Comparison of ENCODE assay signal across 29 cellular contexts in genomic region chr11:73216466-73216865, GRCh38. TPM values are rescaled to one million over a fixed set of nuclear protein-coding genes. Genes with fewer than 3 reads are reported as not detected.
DNase-seq lines count a peak whose midpoint lies in the region; ATAC-seq and FAIRE-seq lines count a peak whose summit lies in the region.
"Had no signal": no experiment of that assay in that cellular context is flagged by ENCODE, and none has a peak within 500 bp of the region (broad histone marks: within the 10 kb centered on the region; RNA-seq: fewer than 3 reads in every experiment).

No MANE protein-coding gene starts in this region.

- H3K27me3 Mint-ChIP-seq in activated T-cell treated with anti-CD3 and anti-CD28 coated beads, Interleukin-2, amount 50 U/mL, for 4 hours (ENCODE audit: low read depth) = peaks cover 35% of the 10 kb centered on the region
- H3K27me3 Mint-ChIP-seq in activated T-cell treated with anti-CD3 and anti-CD28 coated beads, Interleukin-2, amount 50 U/mL, for 72 hours (ENCODE audit: low read depth) = peaks cover 30% of the 10 kb centered on the region
- H3K27me3 Mint-ChIP-seq in naive B cell = peaks cover 25 to 35% (median 34%) of the 10 kb centered on the region in 3 donors

- no peak for DNase-seq in activated T-cell treated with anti-CD3 and anti-CD28 coated beads, Interleukin-2, amount 50 U/mL, for 4 hours
- no peak for DNase-seq in activated T-cell treated with anti-CD3 and anti-CD28 coated beads, Interleukin-2, amount 50 U/mL, for 72 hours
- DNase-seq in NOMO-1 treated with DMSO at 0.1 percent for 48 hours (lab: John Stamatoyannopoulos, UW; ENCODE audit: unreplicated experiment) (peak; percentile 42), naive B cell (no peak), frontal cortex (ENCODE audit: low spot score in 2 of 2) (no peak)
- DNase-seq in stimulated activated effector memory CD8-positive, alpha-beta T cell treated with anti-CD3 and anti-CD28 coated beads, Interleukin-12 subunit alpha, Interleukin-12 subunit beta, amount 100 ng/mL, for 72 hours (ENCODE audit: low spot score in 2 of 2) = no peak
- DNase-seq: dermis blood vessel endothelial cell, H9, immature natural killer cell, mesendoderm, NCI-H1417 treated with DMSO at 0.1 percent for 48 hours, NCI-H2081, NCI-H2227 treated with DMSO at 0.1 percent for 48 hours, NCI-H526 treated with DMSO at 0.1 percent for 48 hours, retina, RPMI8226, T-helper 9 cell, trophoblast cell, WERI-Rb-1 had no signal

- no peak overlapping the region for H3K27ac Mint-ChIP-seq in activated T-cell treated with anti-CD3 and anti-CD28 coated beads, Interleukin-2, amount 50 U/mL, for 72 hours
- H3K27ac Mint-ChIP-seq in naive B cell = no peak overlapping the region
- H3K27ac Mint-ChIP-seq in stimulated activated effector memory CD8-positive, alpha-beta T cell treated with anti-CD3 and anti-CD28 coated beads, Interleukin-12 subunit alpha, Interleukin-12 subunit beta, amount 100 ng/mL, for 72 hours = no peak overlapping the region
- H3K27ac Mint-ChIP-seq: activated naive CD4-positive, alpha-beta T cell treated with anti-CD3 and anti-CD28 coated beads, Interleukin-2, amount 50 U/mL, for 72 hours; activated T-helper 2 cell treated with anti-CD3 and anti-CD28 coated beads, Interferon-gamma antibody, Interleukin-2, Interleukin-4, amounts not matched to agents 10 μg/mL and 5 μg/mL and 100 μg/mL, durations not matched to agents 14 hours and 24 hours and 36 hours; immature natural killer cell had no signal

- no peaks in the 10 kb centered on the region for H3K36me3 Mint-ChIP-seq in activated T-cell treated with anti-CD3 and anti-CD28 coated beads, Interleukin-2, amount 50 U/mL, for 4 hours (ENCODE audit: insufficient read depth)
- no peaks in the 10 kb centered on the region for H3K36me3 Mint-ChIP-seq in activated T-cell treated with anti-CD3 and anti-CD28 coated beads, Interleukin-2, amount 50 U/mL, for 72 hours (ENCODE audit: insufficient read depth in 2 of 2)
- no peaks in the 10 kb centered on the region for H3K36me3 Mint-ChIP-seq in naive B cell
- H3K36me3 Mint-ChIP-seq in stimulated activated effector memory CD8-positive, alpha-beta T cell treated with anti-CD3 and anti-CD28 coated beads, Interleukin-12 subunit alpha, Interleukin-12 subunit beta, amount 100 ng/mL, for 72 hours = no peaks in the 10 kb centered on the region
- H3K36me3 Mint-ChIP-seq: activated naive CD4-positive, alpha-beta T cell treated with anti-CD3 and anti-CD28 coated beads, Interleukin-2, amount 50 U/mL, for 72 hours; immature natural killer cell had no signal

- peak overlapping the region; percentile 14 for H3K4me3 Mint-ChIP-seq in activated T-cell treated with anti-CD3 and anti-CD28 coated beads, Interleukin-2, amount 50 U/mL, for 4 hours
- no peak overlapping the region for H3K4me3 Mint-ChIP-seq in activated T-cell treated with anti-CD3 and anti-CD28 coated beads, Interleukin-2, amount 50 U/mL, for 72 hours
- H3K4me3 Mint-ChIP-seq in naive B cell = peak overlapping the region in 5 of 8 donors; percentile 5 to 72 (median 21)
- H3K4me3 Mint-ChIP-seq in stimulated activated effector memory CD8-positive, alpha-beta T cell treated with anti-CD3 and anti-CD28 coated beads, Interleukin-12 subunit alpha, Interleukin-12 subunit beta, amount 100 ng/mL, for 72 hours = peak overlapping the region; percentile 48

- H3K4me1 Mint-ChIP-seq in activated T-cell treated with anti-CD3 and anti-CD28 coated beads, Interleukin-2, amount 50 U/mL, for 4 hours (ENCODE audit: low read depth) = peaks cover 8% of the 10 kb centered on the region
- H3K4me1 Mint-ChIP-seq in activated T-cell treated with anti-CD3 and anti-CD28 coated beads, Interleukin-2, amount 50 U/mL, for 72 hours (ENCODE audit: low read depth) = no peaks in the 10 kb centered on the region
- H3K4me1 Mint-ChIP-seq in naive B cell = peaks cover 22 to 32% (median 30%) of the 10 kb centered on the region in 3 donors
- H3K4me1 Mint-ChIP-seq in stimulated activated effector memory CD8-positive, alpha-beta T cell treated with anti-CD3 and anti-CD28 coated beads, Interleukin-12 subunit alpha, Interleukin-12 subunit beta, amount 100 ng/mL, for 72 hours = peaks cover 6% of the 10 kb centered on the region

- no peak for ATAC-seq in activated T-cell treated with anti-CD3 and anti-CD28 coated beads, Interleukin-2, amount 50 U/mL, for 4 hours
- ATAC-seq in activated T-cell treated with anti-CD3 and anti-CD28 coated beads, Interleukin-2, amount 50 U/mL, for 72 hours (replicated peaks in 1 of 2) = no peak
- ATAC-seq in naive B cell (ENCODE audit: low read depth in 2 of 2) (no peak), GM21619 (IDR thresholded peaks at IDR 0.05; ENCODE audit: unreplicated experiment) (no peak), HG03196 (IDR thresholded peaks at IDR 0.05; ENCODE audit: unreplicated experiment) (no peak)
- ATAC-seq in stimulated activated effector memory CD8-positive, alpha-beta T cell treated with anti-CD3 and anti-CD28 coated beads, Interleukin-12 subunit alpha, Interleukin-12 subunit beta, amount 100 ng/mL, for 72 hours = no peak
- ATAC-seq: activated naive CD4-positive, alpha-beta T cell treated with anti-CD3 and anti-CD28 coated beads, Interleukin-2, amount 50 U/mL, for 72 hours; SK-N-SH treated with all-trans-retinoic acid at 6 μM for 48 hours had no signal

- no peak for FAIRE-seq in frontal cortex (lab: Jason Lieb, UNC)
- FAIRE-seq: G401.6, GM19239 had no signal

- no peaks in the 10 kb centered on the region for H3K9me3 Mint-ChIP-seq in activated T-cell treated with anti-CD3 and anti-CD28 coated beads, Interleukin-2, amount 50 U/mL, for 4 hours
- H3K9me3 Mint-ChIP-seq in activated T-cell treated with anti-CD3 and anti-CD28 coated beads, Interleukin-2, amount 50 U/mL, for 72 hours = no peaks in the 10 kb centered on the region
- H3K9me3 Mint-ChIP-seq in naive B cell = no peaks in the 10 kb centered on the region
- no peaks in the 10 kb centered on the region for H3K9me3 Mint-ChIP-seq in stimulated activated effector memory CD8-positive, alpha-beta T cell treated with anti-CD3 and anti-CD28 coated beads, Interleukin-12 subunit alpha, Interleukin-12 subunit beta, amount 100 ng/mL, for 72 hours
- H3K9me3 Mint-ChIP-seq: activated naive CD4-positive, alpha-beta T cell treated with anti-CD3 and anti-CD28 coated beads, Interleukin-2, amount 50 U/mL, for 72 hours; activated T-helper 2 cell treated with anti-CD3 and anti-CD28 coated beads, Interferon-gamma antibody, Interleukin-2, Interleukin-4, amounts not matched to agents 10 μg/mL and 5 μg/mL and 100 μg/mL, durations not matched to agents 14 hours and 24 hours and 36 hours; H9; immature natural killer cell had no signal

RNA-seq across cellular contexts. Expression of gene P2RY2, which starts 1.6 kb away (rescaled TPM):
- not detected for total RNA-seq in activated T-cell treated with anti-CD3 and anti-CD28 coated beads, Interleukin-2, amount 50 U/mL, for 4 hours
- not detected for total RNA-seq in activated T-cell treated with anti-CD3 and anti-CD28 coated beads, Interleukin-2, amount 50 U/mL, for 72 hours
- polyA plus RNA-seq in naive B cell (ENCODE audit: low read depth in 6 of 6) = under 1 TPM in 1 of 6 donors, not detected in 5; 0.18 TPM
- not detected for total RNA-seq in frontal cortex
- total RNA-seq: A673; activated naive CD4-positive, alpha-beta T cell treated with anti-CD3 and anti-CD28 coated beads, Interleukin-2, amount 50 U/mL, for 72 hours; activated T-helper 2 cell treated with anti-CD3 and anti-CD28 coated beads, Interferon-gamma antibody, Interleukin-2, Interleukin-4, amounts not matched to agents 10 μg/mL and 5 μg/mL and 100 μg/mL, durations not matched to agents 14 hours and 24 hours and 36 hours had no signal

RNA-seq across cellular contexts. Expression of gene P2RY6, which starts 55.7 kb away (rescaled TPM):
- not detected for total RNA-seq in activated T-cell treated with anti-CD3 and anti-CD28 coated beads, Interleukin-2, amount 50 U/mL, for 4 hours
- total RNA-seq in activated T-cell treated with anti-CD3 and anti-CD28 coated beads, Interleukin-2, amount 50 U/mL, for 72 hours = not detected
- polyA plus RNA-seq in naive B cell (ENCODE audit: low read depth in 6 of 6) = not detected
- under 0.01 TPM for total RNA-seq in frontal cortex
- total RNA-seq: activated naive CD4-positive, alpha-beta T cell treated with anti-CD3 and anti-CD28 coated beads, Interleukin-2, amount 50 U/mL, for 72 hours; activated T-helper 2 cell treated with anti-CD3 and anti-CD28 coated beads, Interferon-gamma antibody, Interleukin-2, Interleukin-4, amounts not matched to agents 10 μg/mL and 5 μg/mL and 100 μg/mL, durations not matched to agents 14 hours and 24 hours and 36 hours; dermis blood vessel endothelial cell; H9; HT-29 had no signal
- polyA plus RNA-seq: cardiac muscle cell had no signal

Comparison
In these comparisons a context has a peak if more than half of its experiments do, and no peak if none do; other contexts are left out.
1. H3K4me3 Mint-ChIP-seq: peak in activated T-cell treated with anti-CD3 and anti-CD28 coated beads, Interleukin-2, amount 50 U/mL, for 4 hours (single experiment), naive B cell (5 of 8) and stimulated activated effector memory CD8-positive, alpha-beta T cell treated with anti-CD3 and anti-CD28 coated beads, Interleukin-12 subunit alpha, Interleukin-12 subunit beta, amount 100 ng/mL, for 72 hours (single experiment); none in activated T-cell treated with anti-CD3 and anti-CD28 coated beads, Interleukin-2, amount 50 U/mL, for 72 hours (0 of 2).